In genomic region chr14:86824167-86824566, GRCh38 we compare ENCODE assay signal across 35 cellular contexts.
"Had no signal": no experiment of that assay in that cellular context is flagged by ENCODE, and none has a peak within 500 bp of the region (broad histone marks: within the 10 kb centered on the region; RNA-seq: fewer than 3 reads in every experiment).

No MANE protein-coding gene starts in this region.

- H3K4me3 ChIP-seq: MG63 had no signal

- DNase-seq: Karpas-422, Kasumi-1, KG1, MG63, MM.1S, MV-4-11, NCI-H1048, NCI-H1092, NCI-H1092 treated with DMSO at 0.1 percent for 48 hours, NCI-H1105, NCI-H1105 treated with DMSO at 0.1 percent for 48 hours, NCI-H1417, NCI-H1417 treated with DMSO at 0.1 percent for 48 hours, NCI-H1436, NCI-H1436 treated with DMSO at 0.1 percent for 48 hours, NCI-H146, NCI-H1694, NCI-H1694 treated with DMSO at 0.1 percent for 48 hours, NCI-H187, NCI-H187 treated with DMSO at 0.1 percent for 48 hours, NCI-H1930, NCI-H2029, NCI-H2029 treated with DMSO at 0.1 percent for 48 hours, NCI-H2081, NCI-H2081 treated with DMSO at 0.1 percent for 48 hours, NCI-H2107, NCI-H2171, NCI-H2171 treated with DMSO at 0.1 percent for 48 hours, NCI-H2227 treated with DMSO at 0.1 percent for 48 hours, NCI-H226, NCI-H345, NCI-H446, NCI-H446 treated with DMSO at 0.1 percent for 48 hours, NCI-H510A, NCI-H510A treated with DMSO at 0.1 percent for 48 hours had no signal
